ENCODE assay signal across 1 cellular context in genomic region chr1:224107282-224107625, GRCh38.
TF ChIP-seq lines count a peak whose summit lies in the region.

No MANE protein-coding gene starts in this region.

TF ChIP-seq in HCT116, 20 proteins besides CTCF, POLR2A, EP300 and RAD21 (continued from another document):
- no peak for TF ChIP-seq JUND (IDR thresholded peaks at IDR 0.05)
